In genomic region chr22:45263790-45264269, GRCh38 we compare ENCODE assay signal across 8 cellular contexts.
DNase-seq lines count a peak whose midpoint lies in the region; ATAC-seq and TF ChIP-seq lines count a peak whose summit lies in the region.

No MANE protein-coding gene starts in this region.

- DNase-seq in fibroblast of the conjunctiva (ENCODE audit: low read depth) (peak; percentile 49), coronary artery (ENCODE audit: low spot score) (no peak)
- DNase-seq in activated CD4-positive, CD25-positive, alpha-beta regulatory T cell (lab: John Stamatoyannopoulos, UW): no peak

- H3K27me3 ChIP-seq in BLaER1 (no peaks in the 10 kb centered on the region), neuron (ENCODE audit: insufficient read depth, low read length) (peaks cover 3% of the 10 kb centered on the region)

- H3K4me3 ChIP-seq in BLaER1 (peak overlapping the region; percentile 26), neuron (ENCODE audit: low read length) (no peak overlapping the region), coronary artery (no peak overlapping the region)

- H3K27ac ChIP-seq in BLaER1: peak overlapping the region; percentile 90
- peak overlapping the region in 1 of 2 donors; percentile 16 for H3K27ac ChIP-seq in coronary artery

- peaks cover 8% of the 10 kb centered on the region for H4K20me1 ChIP-seq in BLaER1

- H3K36me3 ChIP-seq in BLaER1 (no peaks in the 10 kb centered on the region), neuron (ENCODE audit: insufficient read depth, low read length) (no peaks in the 10 kb centered on the region)

- H3K4me1 ChIP-seq in BLaER1 (peaks cover 84% of the 10 kb centered on the region), neuron (ENCODE audit: insufficient read depth, low read length) (peaks cover 12% of the 10 kb centered on the region)

- no peaks in the 10 kb centered on the region for H3K9me3 ChIP-seq in BLaER1
- no peaks in the 10 kb centered on the region for H3K9me3 ChIP-seq in neuron (ENCODE audit: low read length)

- H3K4me2 ChIP-seq in BLaER1: peak overlapping the region; percentile 98

- peak overlapping the region; percentile 7 for H2AFZ ChIP-seq in neuron (ENCODE audit: low read depth, low read length)

- H3K9ac ChIP-seq in BLaER1: peak overlapping the region; percentile 54; the same call in 1 of the 2 replicates

- ATAC-seq in GM19395 (IDR thresholded peaks at IDR 0.05; ENCODE audit: unreplicated experiment) (peak; percentile 53), HG03432 (IDR thresholded peaks at IDR 0.05; ENCODE audit: unreplicated experiment) (peak; percentile 49), SK-N-SH treated with all-trans-retinoic acid at 6 μM for 48 hours (peak; percentile 95)

- no peak for TF ChIP-seq CTCF in coronary artery (IDR thresholded peaks at IDR 0.05)

TF ChIP-seq in SK-N-SH treated with all-trans-retinoic acid at 6 μM for 48 hours, 23 proteins besides CTCF, POLR2A, EP300 and RAD21:
- TF ChIP-seq ZC3H10 (CRISPR knock-in tag; IDR thresholded peaks at IDR 0.05) (no peak), RARB (CRISPR knock-in tag; IDR thresholded peaks at IDR 0.05) (no peak), ZNF8 (CRISPR knock-in tag; IDR thresholded peaks at IDR 0.05) (no peak), GLIS3 (CRISPR knock-in tag; IDR thresholded peaks at IDR 0.05) (no peak), CSRNP3 (CRISPR knock-in tag; IDR thresholded peaks at IDR 0.05) (no peak), ZFP30 (CRISPR knock-in tag; IDR thresholded peaks at IDR 0.05) (no peak), ZFP3 (CRISPR knock-in tag; IDR thresholded peaks at IDR 0.05) (no peak), TCF4 (CRISPR knock-in tag; IDR thresholded peaks at IDR 0.05; ENCODE audit: borderline replicate concordance) (no peak), ARNTL (CRISPR knock-in tag; IDR thresholded peaks at IDR 0.05; ENCODE audit: borderline replicate concordance, low read depth) (no peak), CREB5 (CRISPR knock-in tag; IDR thresholded peaks at IDR 0.05; ENCODE audit: low read depth) (no peak), ZNF70 (CRISPR knock-in tag; IDR thresholded peaks at IDR 0.05) (no peak), BACH2 (CRISPR knock-in tag; IDR thresholded peaks at IDR 0.05; ENCODE audit: borderline replicate concordance) (no peak), TOX (CRISPR knock-in tag; IDR thresholded peaks at IDR 0.05; ENCODE audit: borderline replicate concordance) (no peak), CSDC2 (CRISPR knock-in tag; IDR thresholded peaks at IDR 0.05) (no peak), PPARA (CRISPR knock-in tag; IDR thresholded peaks at IDR 0.05; ENCODE audit: borderline replicate concordance) (no peak), ZNF565 (CRISPR knock-in tag; conservative IDR thresholded peaks at IDR 0.05; ENCODE audit: low read depth) (no peak), SNAI2 (CRISPR knock-in tag; IDR thresholded peaks at IDR 0.05) (no peak), ISL1 (CRISPR knock-in tag; IDR thresholded peaks at IDR 0.05) (no peak)
- TF ChIP-seq, protein P1, sequence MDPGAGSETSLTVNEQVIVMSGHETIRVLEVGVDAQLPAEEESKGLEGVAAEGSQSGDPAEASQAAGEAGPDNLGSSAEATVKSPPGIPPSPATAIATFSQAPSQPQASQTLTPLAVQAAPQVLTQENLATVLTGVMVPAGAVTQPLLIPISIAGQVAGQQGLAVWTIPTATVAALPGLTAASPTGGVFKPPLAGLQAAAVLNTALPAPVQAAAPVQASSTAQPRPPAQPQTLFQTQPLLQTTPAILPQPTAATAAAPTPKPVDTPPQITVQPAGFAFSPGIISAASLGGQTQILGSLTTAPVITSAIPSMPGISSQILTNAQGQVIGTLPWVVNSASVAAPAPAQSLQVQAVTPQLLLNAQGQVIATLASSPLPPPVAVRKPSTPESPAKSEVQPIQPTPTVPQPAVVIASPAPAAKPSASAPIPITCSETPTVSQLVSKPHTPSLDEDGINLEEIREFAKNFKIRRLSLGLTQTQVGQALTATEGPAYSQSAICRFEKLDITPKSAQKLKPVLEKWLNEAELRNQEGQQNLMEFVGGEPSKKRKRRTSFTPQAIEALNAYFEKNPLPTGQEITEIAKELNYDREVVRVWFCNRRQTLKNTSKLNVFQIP (CRISPR knock-in tag; IDR thresholded peaks at IDR 0.05; ENCODE audit: borderline replicate concordance, low read depth): no peak
- TF ChIP-seq, protein P2, sequence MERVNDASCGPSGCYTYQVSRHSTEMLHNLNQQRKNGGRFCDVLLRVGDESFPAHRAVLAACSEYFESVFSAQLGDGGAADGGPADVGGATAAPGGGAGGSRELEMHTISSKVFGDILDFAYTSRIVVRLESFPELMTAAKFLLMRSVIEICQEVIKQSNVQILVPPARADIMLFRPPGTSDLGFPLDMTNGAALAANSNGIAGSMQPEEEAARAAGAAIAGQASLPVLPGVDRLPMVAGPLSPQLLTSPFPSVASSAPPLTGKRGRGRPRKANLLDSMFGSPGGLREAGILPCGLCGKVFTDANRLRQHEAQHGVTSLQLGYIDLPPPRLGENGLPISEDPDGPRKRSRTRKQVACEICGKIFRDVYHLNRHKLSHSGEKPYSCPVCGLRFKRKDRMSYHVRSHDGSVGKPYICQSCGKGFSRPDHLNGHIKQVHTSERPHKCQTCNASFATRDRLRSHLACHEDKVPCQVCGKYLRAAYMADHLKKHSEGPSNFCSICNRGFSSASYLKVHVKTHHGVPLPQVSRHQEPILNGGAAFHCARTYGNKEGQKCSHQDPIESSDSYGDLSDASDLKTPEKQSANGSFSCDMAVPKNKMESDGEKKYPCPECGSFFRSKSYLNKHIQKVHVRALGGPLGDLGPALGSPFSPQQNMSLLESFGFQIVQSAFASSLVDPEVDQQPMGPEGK (CRISPR knock-in tag; IDR thresholded peaks at IDR 0.05; ENCODE audit: borderline replicate concordance): no peak
TF ChIP-seq in SK-N-SH treated with all-trans-retinoic acid at 6 μM for 48 hours: peak in this region for 0.
